8 cellular contexts compared by ENCODE assay signal in the genomic region with DNA sequence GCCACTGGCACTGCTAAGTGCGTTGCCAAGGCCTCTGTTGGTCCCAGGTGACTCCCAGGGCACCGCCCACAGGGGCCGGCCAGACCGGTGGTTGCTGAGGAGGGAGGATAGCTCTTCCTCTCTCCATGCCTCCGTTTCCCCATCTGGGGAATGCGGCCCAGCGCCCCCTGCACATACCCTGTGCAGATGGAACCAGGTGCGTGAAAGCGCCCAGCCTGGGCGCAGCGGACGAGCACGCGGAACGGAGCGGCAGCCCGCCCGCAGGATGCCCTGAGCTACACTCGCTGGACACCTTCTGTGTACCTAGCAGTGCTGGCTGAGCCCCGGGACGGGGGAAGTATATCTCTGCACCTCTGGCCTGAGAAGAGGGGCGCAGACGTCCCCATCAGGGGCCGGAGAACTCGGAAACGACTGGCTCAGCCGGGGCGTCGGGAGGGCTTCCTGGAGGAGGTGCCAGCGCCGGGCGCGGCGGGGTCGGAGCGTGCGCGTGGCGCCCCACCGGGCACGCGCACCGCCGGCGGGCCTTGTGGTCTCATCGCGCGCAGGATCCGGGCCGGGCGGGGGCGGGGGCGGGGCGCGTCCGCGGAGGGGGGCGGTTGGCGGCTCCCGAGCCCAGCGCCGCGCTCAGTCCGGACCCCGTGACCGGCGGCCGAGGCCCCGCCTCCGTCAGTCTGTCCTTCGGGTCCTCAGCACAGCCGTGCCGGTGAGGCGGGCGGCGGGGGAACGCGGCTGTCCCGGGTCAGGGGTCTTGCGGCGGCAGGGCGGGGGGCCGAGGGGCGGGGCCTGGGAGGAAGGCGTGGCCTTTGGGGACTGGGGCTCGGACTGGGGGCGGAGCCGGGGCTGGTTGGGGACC. TPM values are rescaled to one million over a fixed set of nuclear protein-coding genes. Genes with fewer than 3 reads are reported as not detected.
DNase-seq lines count a peak whose midpoint lies in the region; TF ChIP-seq lines count a peak whose summit lies in the region.

A gene (minus strand): TSS at position 6 of the 853 bp plus-strand sequence. CDS start 76 bp downstream, outside the sequence.
A gene with protein sequence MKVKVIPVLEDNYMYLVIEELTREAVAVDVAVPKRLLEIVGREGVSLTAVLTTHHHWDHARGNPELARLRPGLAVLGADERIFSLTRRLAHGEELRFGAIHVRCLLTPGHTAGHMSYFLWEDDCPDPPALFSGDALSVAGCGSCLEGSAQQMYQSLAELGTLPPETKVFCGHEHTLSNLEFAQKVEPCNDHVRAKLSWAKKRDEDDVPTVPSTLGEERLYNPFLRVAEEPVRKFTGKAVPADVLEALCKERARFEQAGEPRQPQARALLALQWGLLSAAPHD (plus strand): TSS at position 669 of the 853 bp plus-strand sequence. CDS start 404 bp downstream, outside the sequence.

- no peak for TF ChIP-seq POLR2A in erythroblast (IDR thresholded peaks at IDR 0.05; ENCODE audit: low read length)

- DNase-seq in NCI-H748 (lab: John Stamatoyannopoulos, UW; ENCODE audit: unreplicated experiment): peak; percentile 72
- no peak for DNase-seq in NCI-H748 treated with DMSO at 0.1 percent for 48 hours (lab: John Stamatoyannopoulos, UW)
- peak; percentile 74 for DNase-seq in NCI-H146 (lab: John Stamatoyannopoulos, UW)
- DNase-seq in activated T-cell treated with anti-CD3 and anti-CD28 coated beads for 1 hour (ENCODE audit: low read depth): peak; percentile 46
- peak; percentile 74 to 75 for DNase-seq in erythroblast (lab: John Stamatoyannopoulos, UW)
- DNase-seq in myocyte (ENCODE audit: low read depth): peak; percentile 67
- peak; percentile 40 for DNase-seq in superior temporal gyrus (ENCODE audit: extremely low spot score)
- no peak for DNase-seq in NCI-H510A (lab: John Stamatoyannopoulos, UW)

RNA-seq across cellular contexts. Expression of the first gene that starts in this region (rescaled TPM):
- total RNA-seq in myocyte: 5.9 and 6.0 TPM in 2 replicates
- 5.2 TPM for polyA plus RNA-seq in myocyte (2012)

RNA-seq across cellular contexts. Expression of the second gene that starts in this region (rescaled TPM):
- 32.6 and 38.5 TPM in 2 replicates for total RNA-seq in myocyte
- 29.3 TPM for polyA plus RNA-seq in myocyte (2012)

Comparison
In these comparisons a context has a peak if more than half of its experiments do, and no peak if none do; other contexts are left out.
1. DNase-seq: peak in NCI-H748 (single experiment), NCI-H146 (single experiment), activated T-cell treated with anti-CD3 and anti-CD28 coated beads for 1 hour (single experiment), erythroblast (2 of 2), myocyte (single experiment) and superior temporal gyrus (single experiment); none in NCI-H748 treated with DMSO at 0.1 percent for 48 hours (single experiment) and NCI-H510A (single experiment).